Comparison of ENCODE assay signal across 9 cellular contexts in genomic region chr5:179870403-179870903, GRCh38. TPM values are rescaled to one million over a fixed set of nuclear protein-coding genes. Genes with fewer than 3 reads are reported as not detected.
DNase-seq lines count a peak whose midpoint lies in the region; ATAC-seq and TF ChIP-seq lines count a peak whose summit lies in the region.
"Had no signal": no experiment of that assay in that cellular context is flagged by ENCODE, and none has a peak within 500 bp of the region (broad histone marks: within the 10 kb centered on the region; RNA-seq: fewer than 3 reads in every experiment).

No MANE protein-coding gene starts in this region.

- no peaks in the 10 kb centered on the region for H3K9me3 ChIP-seq in stomach
- H3K9me3 ChIP-seq: BLaER1 had no signal

- H3K27ac ChIP-seq in RWPE1 (0 out of 2 replicates have a peak overlapping the region, but pooled peaks have one; percentile 69), stomach (no peak overlapping the region)
- H3K27ac ChIP-seq: BLaER1 had no signal

- 78 to 88% (median 84%) methylated on average over 12 to 17 of the region's 17 CpGs for WGBS in stomach, 5 donors

- H3K36me3 ChIP-seq in stomach: peaks cover 49 to 97% (median 97%) of the 10 kb centered on the region in 4 donors

- no peaks in the 10 kb centered on the region for H3K4me1 ChIP-seq in stomach

- no peak overlapping the region for H3K4me3 ChIP-seq in stomach
- H3K4me3 ChIP-seq: BLaER1 had no signal

- TF ChIP-seq CTCF in RWPE1 (conservative IDR thresholded peaks at IDR 0.05; ENCODE audit: low read depth): no peak
- peak in 1 of 7 experiments; percentile 10 for TF ChIP-seq CTCF in stomach (IDR thresholded peaks at IDR 0.05)

- H3K27me3 ChIP-seq in stomach: no peaks in the 10 kb centered on the region
- H3K27me3 ChIP-seq: BLaER1 had no signal

- DNase-seq in NCI-H748 (lab: John Stamatoyannopoulos, UW; ENCODE audit: unreplicated experiment) (peak; percentile 43), NCI-H748 treated with DMSO at 0.1 percent for 48 hours (lab: John Stamatoyannopoulos, UW) (no peak), RWPE1 (ENCODE audit: low spot score) (no peak), cardiac septum (ENCODE audit: low spot score) (peak; percentile 82), stomach (peak; percentile 62), T1000 (lab: John Stamatoyannopoulos, UW) (no peak), LoVo (ENCODE audit: low spot score) (no peak)

- no peak for TF ChIP-seq POLR2A in stomach (IDR thresholded peaks at IDR 0.05)

- no peak for ATAC-seq in GM18867 (IDR thresholded peaks at IDR 0.05; ENCODE audit: unreplicated experiment)

- CTCF ChIA-PET in RWPE1 (lab: Yijun Ruan, JAX): no interaction called here

- TF ChIP-seq EP300 in stomach (IDR thresholded peaks at IDR 0.05): no peak

- intact Hi-C loops in cardiac septum (cut with DNase I): no loop called here
- intact Hi-C loops in stomach (cut with DNase I; ENCODE audit: low total_unique reads): no loop called here

- POLR2A ChIA-PET in RWPE1 (lab: Yijun Ruan, JAX; ENCODE audit: low non-redundant PET): no interaction called here

RNA-seq across cellular contexts. Expression of gene MRNIP, which starts 11.8 kb away (rescaled TPM):
- total RNA-seq in cardiac septum: 15.3 TPM
- total RNA-seq in stomach: 10 to 100 TPM in 4 of 5 donors, 1 to 10 TPM in 1; 8.0 to 46.0 (median 27.0) TPM
- 10 to 100 TPM; 15.1 to 31.1 (median 27.2) TPM for polyA plus RNA-seq in stomach

RNA-seq across cellular contexts. Expression of gene TBC1D9B, which starts 37.2 kb away (rescaled TPM):
- total RNA-seq in cardiac septum (41.3 TPM), stomach (100 to 1,000 TPM in 2 of 5 donors, 10 to 100 TPM in 3; 52.0 to 260 (median 87.5) TPM)
- 10 to 100 TPM; 29.9 to 44.5 (median 42.1) TPM for polyA plus RNA-seq in stomach

RNA-seq across cellular contexts. Expression of gene SQSTM1, which starts 49.7 kb away (rescaled TPM):
- total RNA-seq in cardiac septum (372 TPM), stomach (100 to 1,000 TPM; 163 to 693 (median 508) TPM)
- 100 to 1,000 TPM; 166 to 251 (median 213) TPM for polyA plus RNA-seq in stomach

Comparison
In these comparisons a context has a peak if more than half of its experiments do, and no peak if none do; other contexts are left out.
1. DNase-seq: peak in NCI-H748 (single experiment), cardiac septum (single experiment) and stomach (single experiment); none in NCI-H748 treated with DMSO at 0.1 percent for 48 hours (single experiment), RWPE1 (single experiment), T1000 (single experiment) and LoVo (single experiment).